8 cellular contexts compared by ENCODE assay signal in the genomic region with DNA sequence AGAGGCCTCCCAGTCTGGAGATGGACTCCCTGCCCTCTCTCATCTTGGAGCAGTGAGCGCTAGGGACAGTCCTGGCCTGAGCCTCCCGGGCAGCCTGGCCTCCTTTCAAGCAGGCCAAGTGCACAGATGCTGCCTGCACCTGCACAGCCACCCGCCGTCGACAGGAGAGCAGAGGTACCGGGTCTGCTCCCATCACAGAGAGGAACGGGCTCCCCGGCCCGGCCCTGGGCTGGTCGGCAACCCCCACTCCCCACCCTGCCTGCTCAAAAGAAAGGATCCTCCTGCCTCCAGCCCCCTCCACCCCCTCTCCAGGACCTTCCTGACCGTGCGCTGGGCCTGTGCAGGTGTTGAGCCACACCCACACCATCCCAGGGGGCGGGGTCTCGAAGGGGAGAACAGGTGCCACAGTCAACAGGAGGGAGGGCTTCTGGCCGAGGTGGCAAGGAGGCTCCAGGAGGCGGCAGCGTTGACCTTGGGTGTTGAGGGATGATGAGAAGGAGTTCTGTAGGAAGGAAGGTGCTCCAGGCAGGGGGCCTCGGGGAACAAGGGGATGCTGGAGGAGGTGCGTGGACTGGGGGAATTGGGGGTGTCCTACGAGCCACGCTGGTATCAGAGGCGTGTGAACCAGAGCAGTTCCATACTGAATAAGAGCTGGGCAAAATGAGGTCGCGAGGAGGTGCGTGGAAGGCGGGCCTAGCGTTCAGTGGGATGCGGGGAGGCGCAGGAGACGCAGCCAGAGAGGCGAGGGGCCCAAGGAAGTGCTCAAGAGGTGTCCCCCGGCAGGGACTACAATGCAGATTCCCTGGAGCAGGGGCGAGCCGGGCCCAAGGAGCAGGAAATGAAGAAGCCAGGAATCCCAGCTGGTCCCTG. TPM values are rescaled to one million over a fixed set of nuclear protein-coding genes. Genes with fewer than 3 reads are reported as not detected.
DNase-seq lines count a peak whose midpoint lies in the region; FAIRE-seq and TF ChIP-seq lines count a peak whose summit lies in the region.

No MANE protein-coding gene starts in this region.

- peaks cover 0 to 9% of the 10 kb centered on the region in 2 donors for H3K4me1 ChIP-seq in kidney (ENCODE audit: control insufficient read depth in 1 of 2, insufficient read depth in 1 of 2, low read depth in 1 of 2, low read length in 2 of 2)

- H3K9me3 ChIP-seq in kidney (ENCODE audit: control insufficient read depth in 1 of 2, low read length in 2 of 2), result no peaks in the 10 kb centered on the region

- FAIRE-seq in kidney (lab: Jason Lieb, UNC), result no peak

- POLR2A ChIA-PET in activated CD4-positive, alpha-beta memory T cell treated with anti-CD3 and anti-CD28 coated beads, Interleukin-2, amount 10 ng/mL, durations not matched to agents 7 days and 5 days (lab: Charles Lee), result interaction anchor here (0.6 to 2.2 kb wide), 6 partner anchors 77 to 703 kb away, joined by 3 to 7 read pairs (median 4); a partner anchor contains a TSS

- H3K36me3 Mint-ChIP-seq in activated CD4-positive, alpha-beta memory T cell treated with anti-CD3 and anti-CD28 coated beads, Interleukin-2, amount 10 ng/mL, durations not matched to agents 7 days and 5 days (ENCODE audit: low read depth), result no peaks in the 10 kb centered on the region

- H3K27ac ChIP-seq in kidney (ENCODE audit: low read depth in 2 of 2, low read length in 2 of 2), result no peak overlapping the region

- CTCF ChIA-PET in activated CD4-positive, alpha-beta memory T cell treated with anti-CD3 and anti-CD28 coated beads, Interleukin-2, amount 10 ng/mL, durations not matched to agents 7 days and 5 days (lab: Charles Lee), result interaction anchor here (0.9 to 1.0 kb wide), 2 partner anchors 313 to 358 kb away, joined by 4 to 5 read pairs; no protein-coding TSS in a partner anchor

- peaks cover 8% of the 10 kb centered on the region for H3K4me1 Mint-ChIP-seq in activated CD4-positive, alpha-beta memory T cell treated with anti-CD3 and anti-CD28 coated beads, Interleukin-2, amount 10 ng/mL, durations not matched to agents 7 days and 5 days

- peaks cover 4% of the 10 kb centered on the region for H3K27me3 Mint-ChIP-seq in activated CD4-positive, alpha-beta memory T cell treated with anti-CD3 and anti-CD28 coated beads, Interleukin-2, amount 10 ng/mL, durations not matched to agents 7 days and 5 days

- peak overlapping the region; percentile 67 for H3K4me3 Mint-ChIP-seq in activated CD4-positive, alpha-beta memory T cell treated with anti-CD3 and anti-CD28 coated beads, Interleukin-2, amount 10 ng/mL, durations not matched to agents 7 days and 5 days

- no peaks in the 10 kb centered on the region for H3K9me3 Mint-ChIP-seq in activated CD4-positive, alpha-beta memory T cell treated with anti-CD3 and anti-CD28 coated beads, Interleukin-2, amount 10 ng/mL, durations not matched to agents 7 days and 5 days

- no peak overlapping the region for H3K9ac ChIP-seq in kidney (ENCODE audit: low read length in 2 of 2)

- no peaks in the 10 kb centered on the region for H3K36me3 ChIP-seq in kidney (ENCODE audit: control insufficient read depth in 1 of 2, insufficient read depth in 2 of 2, low read length in 2 of 2)

- no peak overlapping the region for H3K4me3 ChIP-seq in kidney (ENCODE audit: low read length in 2 of 2)

- DNase-seq in DMS153 (lab: John Stamatoyannopoulos, UW), result peak; percentile 60
- DNase-seq in Kasumi-1 (lab: John Stamatoyannopoulos, UW), result peak; percentile 31 to 40
- DNase-seq in activated CD4-positive, alpha-beta memory T cell treated with anti-CD3 and anti-CD28 coated beads, Interleukin-2, amount 10 ng/mL, durations not matched to agents 7 days and 5 days, result no peak
- DNase-seq in kidney, result peak; percentile 86
- DNase-seq in NK-92 treated with Interleukin-12 subunit alpha and Interleukin-12 subunit beta, amount 100 ng/mL, for 24 hours (lab: John Stamatoyannopoulos, UW), result no peak
- no peak for DNase-seq in CD1c-positive myeloid dendritic cell (ENCODE audit: extremely low spot score)
- DNase-seq in cerebellum (ENCODE audit: low spot score), result no peak
- no peak for DNase-seq in UCSD-AML1 (lab: John Stamatoyannopoulos, UW; ENCODE audit: unreplicated experiment)

- intact Hi-C loops in kidney (cut with DNase I), result no loop called here

- no peak for TF ChIP-seq CTCF in kidney (IDR thresholded peaks at IDR 0.05; ENCODE audit: borderline replicate concordance, extremely low read depth, insufficient read depth)

- no peak overlapping the region for H3K27ac Mint-ChIP-seq in activated CD4-positive, alpha-beta memory T cell treated with anti-CD3 and anti-CD28 coated beads, Interleukin-2, amount 10 ng/mL, durations not matched to agents 7 days and 5 days

RNA-seq across cellular contexts. Expression of a gene that starts 1.0 kb away (rescaled TPM):
- total RNA-seq in activated CD4-positive, alpha-beta memory T cell treated with anti-CD3 and anti-CD28 coated beads, Interleukin-2, amount 10 ng/mL, durations not matched to agents 7 days and 5 days, result not detected
- 0.31 TPM for total RNA-seq in kidney
- 0.22 TPM for polyA plus RNA-seq in kidney (ENCODE audit: insufficient read depth, low read depth, low replicate concordance)
- total RNA-seq in cerebellum, result 3.8 TPM

RNA-seq across cellular contexts. Expression of a gene that starts 29.8 kb away (rescaled TPM):
- under 1 TPM; 0.23 to 0.53 TPM for total RNA-seq in activated CD4-positive, alpha-beta memory T cell treated with anti-CD3 and anti-CD28 coated beads, Interleukin-2, amount 10 ng/mL, durations not matched to agents 7 days and 5 days
- 1.8 TPM for total RNA-seq in kidney
- 0.47 TPM for polyA plus RNA-seq in kidney (ENCODE audit: insufficient read depth, low read depth, low replicate concordance)
- total RNA-seq in cerebellum, result 0.91 TPM

RNA-seq across cellular contexts. Expression of a gene that starts 46.9 kb away (rescaled TPM):
- 1 to 10 TPM; 6.6 to 6.8 TPM for total RNA-seq in activated CD4-positive, alpha-beta memory T cell treated with anti-CD3 and anti-CD28 coated beads, Interleukin-2, amount 10 ng/mL, durations not matched to agents 7 days and 5 days
- total RNA-seq in kidney (12.7 TPM), cerebellum (18.1 TPM)
- 2.2 TPM for polyA plus RNA-seq in kidney (ENCODE audit: insufficient read depth, low read depth, low replicate concordance)

Comparison
In these comparisons a context has a peak if more than half of its experiments do, and no peak if none do; other contexts are left out.
1. DNase-seq: peak in DMS153 (single experiment), Kasumi-1 (2 of 2) and kidney (single experiment); none in activated CD4-positive, alpha-beta memory T cell treated with anti-CD3 and anti-CD28 coated beads, Interleukin-2, amount 10 ng/mL, durations not matched to agents 7 days and 5 days (single experiment), NK-92 treated with Interleukin-12 subunit alpha and Interleukin-12 subunit beta, amount 100 ng/mL, for 24 hours (single experiment), CD1c-positive myeloid dendritic cell (single experiment), cerebellum (single experiment) and UCSD-AML1 (single experiment).